Comparison of ENCODE assay signal across 18 cellular contexts in the genomic region with DNA sequence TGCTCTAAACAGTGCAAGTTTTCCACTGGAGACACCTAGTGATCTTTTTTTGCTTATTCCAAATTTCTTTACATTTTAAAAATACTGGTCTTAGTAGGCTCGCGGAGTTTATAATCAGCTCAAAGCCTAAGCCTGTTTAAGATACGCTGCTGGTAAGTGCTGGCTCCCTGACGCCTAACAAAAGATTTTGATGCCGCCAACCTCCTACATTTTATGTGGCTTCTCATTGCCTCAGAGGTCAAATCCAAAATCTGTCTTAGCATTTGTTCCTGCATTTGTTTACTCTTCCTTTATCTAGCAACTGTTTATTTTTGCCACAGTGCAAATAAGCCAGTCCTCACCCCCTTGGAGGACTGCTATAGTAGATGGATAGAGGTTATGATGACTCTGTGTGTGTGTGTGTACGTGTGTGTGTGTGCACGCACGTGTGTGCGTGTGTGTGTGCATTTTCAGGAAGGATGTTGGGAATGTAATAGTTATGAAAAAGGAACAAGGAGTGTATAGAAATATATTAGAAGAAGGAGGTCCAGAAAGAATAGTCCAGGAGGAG. TPM values are rescaled to one million over a fixed set of nuclear protein-coding genes. Genes with fewer than 3 reads are reported as not detected.
DNase-seq lines count a peak whose midpoint lies in the region; ATAC-seq, FAIRE-seq and TF ChIP-seq lines count a peak whose summit lies in the region.
"Had no signal": no experiment of that assay in that cellular context is flagged by ENCODE, and none has a peak within 500 bp of the region (broad histone marks: within the 10 kb centered on the region; RNA-seq: fewer than 3 reads in every experiment).

No MANE protein-coding gene starts in this region.

- peak in 1 of 2 donors; percentile 64 for TF ChIP-seq RAD21 in liver (IDR thresholded peaks at IDR 0.05)

- peaks cover 44% of the 10 kb centered on the region for H3F3A ChIP-seq in GM23248 (ENCODE audit: insufficient read depth)

- peaks cover 0 to 62% (median 24%) of the 10 kb centered on the region in 11 experiments; a peak in 9 of 22 replicates for H3K36me3 ChIP-seq in BLaER1 treated with 17β-estradiol and CSF1 and Interleukin-3, amounts not matched to agents 10 nM and 100 nM
- no peaks in the 10 kb centered on the region for H3K36me3 ChIP-seq in CD8-positive, alpha-beta T cell (ENCODE audit: insufficient read depth, low read length)
- H3K36me3 ChIP-seq in liver (ENCODE audit: control insufficient read depth in 4 of 4, insufficient read depth in 3 of 4, low read depth in 1 of 4, low read length in 3 of 4): no peaks in the 10 kb centered on the region
- H3K36me3 ChIP-seq in GM23248 (ENCODE audit: low read depth): no peaks in the 10 kb centered on the region
- H3K36me3 ChIP-seq: MG63 had no signal

- H3K4me2 ChIP-seq in BLaER1 treated with 17β-estradiol and CSF1 and Interleukin-3, amounts not matched to agents 10 nM and 100 nM: peak overlapping the region; percentile 36 to 69 (median 48)
- no peak overlapping the region for H3K4me2 ChIP-seq in GM23248 (ENCODE audit: unreplicated experiment)
- H3K4me2 ChIP-seq: KMS-11 had no signal

- no peak for FAIRE-seq in RCC 7860 (lab: Jason Lieb, UNC)
- FAIRE-seq: GM12891, GM19239 had no signal

- no peaks in the 10 kb centered on the region for H3K9me2 ChIP-seq in GM23248 (ENCODE audit: insufficient read depth)

- peaks cover 9% of the 10 kb centered on the region for H3K36me3 Mint-ChIP-seq in CD8-positive, alpha-beta T cell
- H3K36me3 Mint-ChIP-seq in WTC11: peaks cover 2% of the 10 kb centered on the region; the same call in 1 of the 2 replicates

- no peak overlapping the region for H2AFZ ChIP-seq in GM23248

- intact Hi-C loops in CD8-positive, alpha-beta T cell (cut with DNase I, micrococcal nuclease): no loop called here

- H3K27me3 ChIP-seq in BLaER1 treated with 17β-estradiol and CSF1 and Interleukin-3, amounts not matched to agents 10 nM and 100 nM: no peaks in the 10 kb centered on the region
- no peaks in the 10 kb centered on the region for H3K27me3 ChIP-seq in CD8-positive, alpha-beta T cell (ENCODE audit: insufficient read depth, low read length)
- no peaks in the 10 kb centered on the region for H3K27me3 ChIP-seq in liver (ENCODE audit: control insufficient read depth in 4 of 4, insufficient read depth in 4 of 4, low read length in 3 of 4)
- no peaks in the 10 kb centered on the region for H3K27me3 ChIP-seq in GM23248 (replicated peaks; ENCODE audit: insufficient read depth)
- H3K27me3 ChIP-seq: MG63 had no signal

- CTCF ChIA-PET in CD8-positive, alpha-beta T cell (lab: Charles Lee): no interaction called here
- CTCF ChIA-PET in WTC11 (lab: Charles Lee): no interaction called here

- no peak for DNase-seq in CD8-positive, alpha-beta T cell
- DNase-seq in WTC11 (ENCODE audit: low spot score) (no peak), HuH-7 (ENCODE audit: low spot score) (no peak), GM23248 (no peak), RCC 7860 (ENCODE audit: low spot score) (no peak), NCI-H526 treated with DMSO at 0.1 percent for 48 hours (lab: John Stamatoyannopoulos, UW) (no peak)
- DNase-seq: DMS79, MG63, NCI-H1092 treated with DMSO at 0.1 percent for 48 hours, NCI-H187, NCI-H446, OCI-M1 had no signal

- peaks cover 100% of the 10 kb centered on the region for H3K79me2 ChIP-seq in GM23248 (ENCODE audit: insufficient read depth)

- H3K27ac Mint-ChIP-seq in CD8-positive, alpha-beta T cell: peak overlapping the region; percentile 18
- H3K27ac Mint-ChIP-seq in WTC11: no peak overlapping the region

- in situ Hi-C loops in GM23248 (cut with MboI): loop anchor here (10.0 kb wide), 1 partner anchor 599 kb away; no protein-coding TSS in a partner anchor

- H3K4me1 ChIP-seq in BLaER1 treated with 17β-estradiol and CSF1 and Interleukin-3, amounts not matched to agents 10 nM and 100 nM: peaks cover 44 to 79% (median 70%) of the 10 kb centered on the region in 10 experiments
- peaks cover 47% of the 10 kb centered on the region for H3K4me1 ChIP-seq in CD8-positive, alpha-beta T cell (ENCODE audit: insufficient read depth, low read length)
- H3K4me1 ChIP-seq in liver (ENCODE audit: control insufficient read depth in 4 of 4, insufficient read depth in 4 of 4, low read length in 3 of 4): peaks cover 10 to 53% (median 44%) of the 10 kb centered on the region in 4 donors
- H3K4me1 ChIP-seq in GM23248 (ENCODE audit: insufficient read depth): peaks cover 29% of the 10 kb centered on the region

- 22% methylated on average over 9 of the region's 9 CpGs for WGBS in liver
- WGBS in GM23248 (ENCODE audit: low coverage in 1 of 2, low lambda C conversion rate in 2 of 2, missing lambda C conversion rate in 2 of 2), 2 experiments: 96 to 98% methylated on average over 9 of the region's 9 CpGs

- H3K4me3 ChIP-seq in BLaER1 treated with 17β-estradiol and CSF1 and Interleukin-3, amounts not matched to agents 10 nM and 100 nM: no peak overlapping the region; a peak in 1 of 20 replicates
- no peak overlapping the region for H3K4me3 ChIP-seq in CD8-positive, alpha-beta T cell (ENCODE audit: low read depth, low read length)
- no peak overlapping the region for H3K4me3 ChIP-seq in liver (ENCODE audit: low read depth in 1 of 3, low read length in 3 of 3)
- no peak overlapping the region for H3K4me3 ChIP-seq in GM23248
- H3K4me3 ChIP-seq: MG63 had no signal

- ATAC-seq in CD8-positive, alpha-beta T cell: no peak
- ATAC-seq in WTC11: no peak

- H3K9ac ChIP-seq in BLaER1 treated with 17β-estradiol and CSF1 and Interleukin-3, amounts not matched to agents 10 nM and 100 nM: no peak overlapping the region
- H3K9ac ChIP-seq in liver (ENCODE audit: low read depth in 1 of 2, low read length in 2 of 2) (no peak overlapping the region), GM23248 (no peak overlapping the region)
- H3K9ac ChIP-seq: KMS-11 had no signal

- H3K4me3 Mint-ChIP-seq in CD8-positive, alpha-beta T cell: no peak overlapping the region
- H3K4me3 Mint-ChIP-seq in WTC11: no peak overlapping the region

- peaks cover 84% of the 10 kb centered on the region for H3K4me1 Mint-ChIP-seq in CD8-positive, alpha-beta T cell (ENCODE audit: low read depth)
- H3K4me1 Mint-ChIP-seq in WTC11: peaks cover 70% of the 10 kb centered on the region

- POLR2A ChIA-PET in CD8-positive, alpha-beta T cell (lab: Charles Lee): no interaction called here
- POLR2A ChIA-PET in WTC11 (lab: Charles Lee): no interaction called here

- TF ChIP-seq CTCF in CD8-positive, alpha-beta T cell (IDR thresholded peaks at IDR 0.05): no peak
- TF ChIP-seq CTCF in WTC11 (IDR thresholded peaks at IDR 0.05) (no peak), liver (IDR thresholded peaks at IDR 0.05; ENCODE audit: low read depth, low read length, missing input control) (no peak)

- no peaks in the 10 kb centered on the region for H3K9me3 Mint-ChIP-seq in CD8-positive, alpha-beta T cell
- no peaks in the 10 kb centered on the region for H3K9me3 Mint-ChIP-seq in WTC11

- peak overlapping the region in 1 of 11 experiments; percentile 13; a peak in 1 of 22 replicates for H3K27ac ChIP-seq in BLaER1 treated with 17β-estradiol and CSF1 and Interleukin-3, amounts not matched to agents 10 nM and 100 nM
- no peak overlapping the region for H3K27ac ChIP-seq in CD8-positive, alpha-beta T cell (ENCODE audit: low read depth, low read length)
- H3K27ac ChIP-seq in liver (ENCODE audit: low read depth in 1 of 2, low read length in 2 of 2): peak overlapping the region; percentile 47 to 62
- H3K27ac ChIP-seq in GM23248: no peak overlapping the region
- H3K27ac ChIP-seq: KMS-11, RWPE1 had no signal

- peaks cover 0 to 36% (median 11%) of the 10 kb centered on the region in 11 experiments; a peak in 10 of 22 replicates for H3K9me3 ChIP-seq in BLaER1 treated with 17β-estradiol and CSF1 and Interleukin-3, amounts not matched to agents 10 nM and 100 nM (replicated peaks in 1 of 11)
- no peaks in the 10 kb centered on the region for H3K9me3 ChIP-seq in CD8-positive, alpha-beta T cell (ENCODE audit: low read length)
- H3K9me3 ChIP-seq in liver (ENCODE audit: control insufficient read depth in 4 of 4, low read length in 3 of 4): no peaks in the 10 kb centered on the region
- H3K9me3 ChIP-seq in GM23248 (ENCODE audit: low read depth): no peaks in the 10 kb centered on the region
- H3K9me3 ChIP-seq: MG63 had no signal

- H4K20me1 ChIP-seq in BLaER1 treated with 17β-estradiol and CSF1 and Interleukin-3, amounts not matched to agents 10 nM and 100 nM: peaks cover 0 to 5% (median 0%) of the 10 kb centered on the region in 11 experiments; a peak in 3 of 22 replicates
- peaks cover 10% of the 10 kb centered on the region for H4K20me1 ChIP-seq in GM23248 (ENCODE audit: insufficient read depth)

- H3K27me3 Mint-ChIP-seq in CD8-positive, alpha-beta T cell (ENCODE audit: low read depth): no peaks in the 10 kb centered on the region
- H3K27me3 Mint-ChIP-seq in WTC11 (ENCODE audit: low read depth): peaks cover 43% of the 10 kb centered on the region

TF ChIP-seq in WTC11, 78 proteins besides CTCF, POLR2A, EP300 and RAD21 (continues in another document):
- no peak for TF ChIP-seq GRHL2 (CRISPR knock-in tag; IDR thresholded peaks at IDR 0.05; ENCODE audit: insufficient replicate concordance, severe bottlenecking)

TF ChIP-seq in liver, 16 proteins besides CTCF, POLR2A, EP300 and RAD21 (continues in another document):
- TF ChIP-seq NR2F2 (IDR thresholded peaks at IDR 0.05) (peak; percentile 73), YY1 (IDR thresholded peaks at IDR 0.05) (peak; percentile 69), JUND (IDR thresholded peaks at IDR 0.05) (peak; percentile 56 to 72), FOXA1 (IDR thresholded peaks at IDR 0.05) (peak; percentile 93)
- TF ChIP-seq, protein P1, sequence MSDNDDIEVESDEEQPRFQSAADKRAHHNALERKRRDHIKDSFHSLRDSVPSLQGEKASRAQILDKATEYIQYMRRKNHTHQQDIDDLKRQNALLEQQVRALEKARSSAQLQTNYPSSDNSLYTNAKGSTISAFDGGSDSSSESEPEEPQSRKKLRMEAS (IDR thresholded peaks at IDR 0.05): peak; percentile 64

RNA-seq across cellular contexts. Expression of a gene that starts 24.8 kb away (rescaled TPM):
- 1 to 10 TPM; 8.1 to 8.4 TPM for total RNA-seq in CD8-positive, alpha-beta T cell
- total RNA-seq in WTC11 (2021) (12.3 to 22.3 TPM (median 13.1 TPM) in 3 replicates), liver (10 to 100 TPM; 26.9 to 33.5 TPM)
- polyA plus RNA-seq in liver (10 to 100 TPM; 11.9 to 17.8 TPM), GM23248 (2016; fragmentation: Nextera tagmentation; extraction: Ambion mirVana) (37.6 and 40.1 TPM in 2 replicates)
- 41.9 and 45.5 TPM in 2 replicates for total RNA-seq in GM23248 (2014; rRNA removed; shearing (Covaris generic))

Comparison
In these comparisons a context has a peak if more than half of its experiments do, and no peak if none do; other contexts are left out.
1. H3K27ac ChIP-seq: peak in liver (2 of 2); none in CD8-positive, alpha-beta T cell (single experiment) and GM23248 (single experiment).